ENCODE assay signal across 9 cellular contexts in the genomic region with DNA sequence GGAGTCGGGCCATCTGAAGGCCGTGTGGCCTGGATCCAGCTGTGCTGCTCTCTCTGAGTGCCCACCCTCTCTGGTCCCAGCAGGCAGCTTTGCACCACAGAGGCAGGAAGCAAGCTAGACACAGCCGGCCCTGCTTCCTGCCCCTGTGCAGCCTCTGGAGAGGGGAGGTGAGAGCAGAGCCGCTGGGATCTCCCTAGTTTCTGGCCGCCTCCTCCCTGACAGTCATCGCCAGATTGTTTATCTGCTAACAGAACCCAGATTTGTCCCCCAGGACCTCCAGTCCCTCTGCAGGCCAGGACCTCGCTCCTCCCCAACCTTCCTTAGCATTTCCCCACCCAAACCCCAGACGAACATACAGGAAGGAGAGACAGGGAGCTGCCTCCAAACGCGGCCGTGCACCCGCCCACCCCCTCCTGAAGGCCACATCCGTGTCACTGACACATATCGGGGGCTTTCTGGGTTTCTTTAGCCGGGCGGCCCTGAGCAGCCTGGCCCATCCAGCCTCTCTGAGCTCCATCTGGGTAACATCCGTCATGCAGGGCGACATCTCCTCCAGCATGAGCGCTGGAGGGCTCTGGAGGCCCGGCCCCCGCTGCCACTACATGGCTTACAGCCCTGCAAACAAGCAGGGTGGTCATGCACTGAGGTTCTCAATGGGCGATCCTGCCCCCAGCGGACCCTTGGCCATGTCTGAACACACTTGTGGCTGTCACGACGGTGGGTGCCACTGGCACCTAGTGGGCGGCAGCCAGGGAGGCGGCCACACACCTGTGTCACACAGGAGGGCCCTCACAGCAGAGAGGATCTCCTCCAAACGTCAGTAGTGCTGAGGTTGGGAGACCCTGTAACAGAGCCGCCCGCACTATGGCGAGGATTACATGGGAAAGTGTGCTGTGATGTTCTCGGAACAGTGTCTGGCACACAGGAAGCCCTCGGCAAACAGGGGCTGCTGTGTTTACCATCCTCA. TPM values are rescaled to one million over a fixed set of nuclear protein-coding genes. Genes with fewer than 3 reads are reported as not detected.
DNase-seq lines count a peak whose midpoint lies in the region; ATAC-seq and TF ChIP-seq lines count a peak whose summit lies in the region.
"Had no signal": no experiment of that assay in that cellular context is flagged by ENCODE, and none has a peak within 500 bp of the region (broad histone marks: within the 10 kb centered on the region; RNA-seq: fewer than 3 reads in every experiment).

No MANE protein-coding gene starts in this region.

- H3K9me3 Mint-ChIP-seq in WTC11 = no peaks in the 10 kb centered on the region

- POLR2A ChIA-PET in WTC11 (lab: Charles Lee) = interaction anchor here (0.6 kb wide), 1 partner anchor 1624 kb away, joined by 5 read pairs; no protein-coding TSS in a partner anchor

- CTCF ChIA-PET in WTC11 (lab: Charles Lee) = interaction anchor here (1.0 to 1.5 kb wide), 2 partner anchors 13 to 59 kb away, joined by 3 to 4 read pairs; no protein-coding TSS in a partner anchor

- H3K4me3 Mint-ChIP-seq in WTC11 = no peak overlapping the region

- DNase-seq in WTC11 (ENCODE audit: low spot score) (no peak), adrenal gland (peak in 3 of 7 donors; percentile 39 to 67 (median 56)), lung microvascular endothelial cell (ENCODE audit: low read depth in 2 of 2) (peak; percentile 12 to 16), pons (ENCODE audit: low spot score) (no peak), AG20443 (ENCODE audit: low spot score) (no peak), NCI-H2081 treated with DMSO at 0.1 percent for 48 hours (lab: John Stamatoyannopoulos, UW) (no peak)

- peak overlapping the region; percentile 68 for H3K27ac Mint-ChIP-seq in WTC11

- H3K27me3 Mint-ChIP-seq in WTC11 (ENCODE audit: low read depth) = no peaks in the 10 kb centered on the region

- H3K36me3 ChIP-seq in adrenal gland (replicated peaks in 1 of 2) = no peaks in the 10 kb centered on the region
- H3K36me3 ChIP-seq: thoracic aorta had no signal

- peak overlapping the region in 4 of 5 donors; percentile 37 to 86 (median 67) for H3K27ac ChIP-seq in adrenal gland
- peak overlapping the region; percentile 79 for H3K27ac ChIP-seq in temporal lobe (ENCODE audit: low read depth, low read length)
- H3K27ac ChIP-seq: thoracic aorta had no signal

- peaks cover 0 to 25% of the 10 kb centered on the region in 2 donors for H3K4me1 ChIP-seq in adrenal gland (replicated peaks in 1 of 2)

- intact Hi-C loops in adrenal gland (cut with DNase I) = no loop called here

- no peaks in the 10 kb centered on the region for H3K36me3 Mint-ChIP-seq in WTC11

- no peak overlapping the region for H3K4me3 ChIP-seq in adrenal gland
- H3K4me3 ChIP-seq: thoracic aorta had no signal

- no peaks in the 10 kb centered on the region for H3K9me3 ChIP-seq in adrenal gland (replicated peaks in 1 of 3)
- H3K9me3 ChIP-seq: thoracic aorta had no signal

- peaks cover 2% of the 10 kb centered on the region; the same call in 1 of the 2 replicates for H3K4me1 Mint-ChIP-seq in WTC11

- ATAC-seq in WTC11 (no peak), GM19397 (IDR thresholded peaks at IDR 0.05; ENCODE audit: unreplicated experiment) (no peak)

- no peak for TF ChIP-seq CTCF in WTC11 (IDR thresholded peaks at IDR 0.05)
- TF ChIP-seq CTCF in adrenal gland (IDR thresholded peaks at IDR 0.05) = peak in 1 of 6 experiments; percentile 9

- no peaks in the 10 kb centered on the region for H3K27me3 ChIP-seq in adrenal gland

- no peak for TF ChIP-seq POLR2A in adrenal gland (IDR thresholded peaks at IDR 0.05)

- WGBS in adrenal gland, 4 donors = 49 to 57% (median 55%) methylated on average over 20 to 33 of the region's 33 CpGs

TF ChIP-seq in WTC11, 78 proteins besides CTCF, POLR2A, EP300 and RAD21 (continues in another document):
- TF ChIP-seq ZNF232 (CRISPR knock-in tag; IDR thresholded peaks at IDR 0.05) (no peak), ZNF396 (CRISPR knock-in tag; IDR thresholded peaks at IDR 0.05; ENCODE audit: borderline replicate concordance) (no peak), TEAD4 (CRISPR knock-in tag; IDR thresholded peaks at IDR 0.05) (no peak), NFATC4 (CRISPR knock-in tag; IDR thresholded peaks at IDR 0.05) (no peak), MXD4 (CRISPR knock-in tag; IDR thresholded peaks at IDR 0.05; ENCODE audit: borderline replicate concordance) (no peak)
- TF ChIP-seq, protein P1, sequence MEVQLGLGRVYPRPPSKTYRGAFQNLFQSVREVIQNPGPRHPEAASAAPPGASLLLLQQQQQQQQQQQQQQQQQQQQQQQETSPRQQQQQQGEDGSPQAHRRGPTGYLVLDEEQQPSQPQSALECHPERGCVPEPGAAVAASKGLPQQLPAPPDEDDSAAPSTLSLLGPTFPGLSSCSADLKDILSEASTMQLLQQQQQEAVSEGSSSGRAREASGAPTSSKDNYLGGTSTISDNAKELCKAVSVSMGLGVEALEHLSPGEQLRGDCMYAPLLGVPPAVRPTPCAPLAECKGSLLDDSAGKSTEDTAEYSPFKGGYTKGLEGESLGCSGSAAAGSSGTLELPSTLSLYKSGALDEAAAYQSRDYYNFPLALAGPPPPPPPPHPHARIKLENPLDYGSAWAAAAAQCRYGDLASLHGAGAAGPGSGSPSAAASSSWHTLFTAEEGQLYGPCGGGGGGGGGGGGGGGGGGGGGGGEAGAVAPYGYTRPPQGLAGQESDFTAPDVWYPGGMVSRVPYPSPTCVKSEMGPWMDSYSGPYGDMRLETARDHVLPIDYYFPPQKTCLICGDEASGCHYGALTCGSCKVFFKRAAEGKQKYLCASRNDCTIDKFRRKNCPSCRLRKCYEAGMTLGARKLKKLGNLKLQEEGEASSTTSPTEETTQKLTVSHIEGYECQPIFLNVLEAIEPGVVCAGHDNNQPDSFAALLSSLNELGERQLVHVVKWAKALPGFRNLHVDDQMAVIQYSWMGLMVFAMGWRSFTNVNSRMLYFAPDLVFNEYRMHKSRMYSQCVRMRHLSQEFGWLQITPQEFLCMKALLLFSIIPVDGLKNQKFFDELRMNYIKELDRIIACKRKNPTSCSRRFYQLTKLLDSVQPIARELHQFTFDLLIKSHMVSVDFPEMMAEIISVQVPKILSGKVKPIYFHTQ (CRISPR knock-in tag; IDR thresholded peaks at IDR 0.05) = no peak
- TF ChIP-seq, protein P2, sequence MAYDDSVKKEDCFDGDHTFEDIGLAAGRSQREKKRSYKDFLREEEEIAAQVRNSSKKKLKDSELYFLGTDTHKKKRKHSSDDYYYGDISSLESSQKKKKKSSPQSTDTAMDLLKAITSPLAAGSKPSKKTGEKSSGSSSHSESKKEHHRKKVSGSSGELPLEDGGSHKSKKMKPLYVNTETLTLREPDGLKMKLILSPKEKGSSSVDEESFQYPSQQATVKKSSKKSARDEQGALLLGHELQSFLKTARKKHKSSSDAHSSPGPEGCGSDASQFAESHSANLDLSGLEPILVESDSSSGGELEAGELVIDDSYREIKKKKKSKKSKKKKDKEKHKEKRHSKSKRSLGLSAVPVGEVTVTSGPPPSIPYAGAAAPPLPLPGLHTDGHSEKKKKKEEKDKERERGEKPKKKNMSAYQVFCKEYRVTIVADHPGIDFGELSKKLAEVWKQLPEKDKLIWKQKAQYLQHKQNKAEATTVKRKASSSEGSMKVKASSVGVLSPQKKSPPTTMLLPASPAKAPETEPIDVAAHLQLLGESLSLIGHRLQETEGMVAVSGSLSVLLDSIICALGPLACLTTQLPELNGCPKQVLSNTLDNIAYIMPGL (CRISPR knock-in tag; IDR thresholded peaks at IDR 0.05) = no peak
- TF ChIP-seq, protein P3, sequence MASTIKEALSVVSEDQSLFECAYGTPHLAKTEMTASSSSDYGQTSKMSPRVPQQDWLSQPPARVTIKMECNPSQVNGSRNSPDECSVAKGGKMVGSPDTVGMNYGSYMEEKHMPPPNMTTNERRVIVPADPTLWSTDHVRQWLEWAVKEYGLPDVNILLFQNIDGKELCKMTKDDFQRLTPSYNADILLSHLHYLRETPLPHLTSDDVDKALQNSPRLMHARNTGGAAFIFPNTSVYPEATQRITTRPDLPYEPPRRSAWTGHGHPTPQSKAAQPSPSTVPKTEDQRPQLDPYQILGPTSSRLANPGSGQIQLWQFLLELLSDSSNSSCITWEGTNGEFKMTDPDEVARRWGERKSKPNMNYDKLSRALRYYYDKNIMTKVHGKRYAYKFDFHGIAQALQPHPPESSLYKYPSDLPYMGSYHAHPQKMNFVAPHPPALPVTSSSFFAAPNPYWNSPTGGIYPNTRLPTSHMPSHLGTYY (CRISPR knock-in tag; IDR thresholded peaks at IDR 0.05) = no peak
- TF ChIP-seq, protein P4, sequence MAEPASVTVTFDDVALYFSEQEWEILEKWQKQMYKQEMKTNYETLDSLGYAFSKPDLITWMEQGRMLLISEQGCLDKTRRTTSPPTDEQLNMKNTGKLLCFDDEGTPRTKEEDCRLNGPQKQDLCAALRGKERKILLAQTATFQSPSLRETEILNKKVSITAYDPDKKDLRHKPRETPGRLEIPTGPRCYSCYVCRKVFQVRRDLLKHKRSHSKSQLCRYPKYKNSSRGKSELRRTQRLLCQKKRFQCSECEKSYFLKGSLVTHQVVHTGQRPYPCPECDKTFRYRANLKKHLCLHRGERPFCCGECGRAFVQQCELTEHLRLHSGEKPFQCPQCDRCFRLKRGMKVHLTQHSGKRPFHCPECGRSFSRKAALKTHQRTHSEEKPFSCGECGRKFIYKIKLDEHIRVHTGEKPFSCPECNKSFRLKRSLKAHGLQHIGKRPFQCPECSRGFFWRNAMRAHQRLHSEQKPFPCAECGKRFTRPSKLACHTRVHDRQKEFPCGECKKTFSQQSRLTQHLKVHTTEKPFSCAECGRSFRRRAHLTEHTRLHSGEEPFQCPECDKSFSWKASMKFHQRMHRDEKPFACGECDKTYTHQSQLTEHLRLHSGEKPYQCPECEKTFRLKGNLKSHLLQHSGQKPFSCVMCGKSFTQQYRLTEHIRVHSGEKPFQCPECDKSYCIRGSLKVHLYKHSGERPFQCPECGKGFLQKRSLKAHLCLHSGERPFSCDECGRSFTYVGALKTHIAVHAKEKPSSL (CRISPR knock-in tag; conservative IDR thresholded peaks at IDR 0.05) = no peak
- TF ChIP-seq, protein P5, sequence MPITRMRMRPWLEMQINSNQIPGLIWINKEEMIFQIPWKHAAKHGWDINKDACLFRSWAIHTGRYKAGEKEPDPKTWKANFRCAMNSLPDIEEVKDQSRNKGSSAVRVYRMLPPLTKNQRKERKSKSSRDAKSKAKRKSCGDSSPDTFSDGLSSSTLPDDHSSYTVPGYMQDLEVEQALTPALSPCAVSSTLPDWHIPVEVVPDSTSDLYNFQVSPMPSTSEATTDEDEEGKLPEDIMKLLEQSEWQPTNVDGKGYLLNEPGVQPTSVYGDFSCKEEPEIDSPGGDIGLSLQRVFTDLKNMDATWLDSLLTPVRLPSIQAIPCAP (CRISPR knock-in tag; IDR thresholded peaks at IDR 0.05) = no peak

RNA-seq across cellular contexts. Expression of a gene that starts 47.6 kb away (rescaled TPM):
- 0.23 to 0.34 TPM (median 0.24 TPM) in 3 replicates for total RNA-seq in WTC11 (2021)
- 100 to 1,000 TPM in 1 of 8 donors, 10 to 100 TPM in 3, 1 to 10 TPM in 1, under 1 TPM in 2, not detected in 1; 0.24 to 234 (median 11.5) TPM for total RNA-seq in adrenal gland
- 100 to 1,000 TPM in 2 of 3 donors, 10 to 100 TPM in 1; 47.0 to 211 (median 147) TPM for polyA plus RNA-seq in adrenal gland
- not detected in 2 replicates for total RNA-seq in lung microvascular endothelial cell
- not detected for total RNA-seq in temporal lobe
- total RNA-seq: thoracic aorta had no signal

RNA-seq across cellular contexts. Expression of a gene that starts 54.4 kb away (rescaled TPM):
- total RNA-seq in WTC11 (2021) = 8.5 to 15.2 TPM (median 13.7 TPM) in 3 replicates
- 1 to 10 TPM; 1.5 to 9.6 (median 3.4) TPM for total RNA-seq in adrenal gland
- 1 to 10 TPM in 2 of 3 donors, under 1 TPM in 1; 0.81 to 6.8 (median 3.0) TPM for polyA plus RNA-seq in adrenal gland
- 0.20 and 0.22 TPM in 2 replicates for total RNA-seq in lung microvascular endothelial cell
- total RNA-seq in temporal lobe = 2.2 TPM

Comparison
In these comparisons a context has a peak if more than half of its experiments do, and no peak if none do; other contexts are left out.
1. DNase-seq: peak in lung microvascular endothelial cell (2 of 2); none in WTC11 (single experiment), pons (single experiment), AG20443 (single experiment) and NCI-H2081 treated with DMSO at 0.1 percent for 48 hours (single experiment).